1 cellular context compared by ENCODE assay signal in genomic region chr14:35047961-35048513, GRCh38.
TF ChIP-seq lines count a peak whose summit lies in the region.

No MANE protein-coding gene starts in this region.

TF ChIP-seq in IMR-90, 13 proteins besides CTCF, POLR2A, EP300 and RAD21:
- TF ChIP-seq RCOR1 (IDR thresholded peaks at IDR 0.05; ENCODE audit: insufficient replicate concordance, low read length) (no peak), FOS (IDR thresholded peaks at IDR 0.05; ENCODE audit: low read depth, low read length) (no peak), NFE2L2 (IDR thresholded peaks at IDR 0.05; ENCODE audit: low read depth, low read length) (no peak), MXI1 (IDR thresholded peaks at IDR 0.05; ENCODE audit: borderline replicate concordance, low read depth, low read length) (no peak), SMC3 (IDR thresholded peaks at IDR 0.05; ENCODE audit: low read depth, low read length) (no peak), RFX5 (IDR thresholded peaks at IDR 0.05; ENCODE audit: low read depth, low read length) (no peak), CEBPB (IDR thresholded peaks at IDR 0.05; ENCODE audit: low read depth, low read length) (no peak), MAZ (IDR thresholded peaks at IDR 0.05; ENCODE audit: borderline replicate concordance, low read depth, low read length) (no peak), MAFK (IDR thresholded peaks at IDR 0.05; ENCODE audit: low read depth, low read length) (no peak), BHLHE40 (IDR thresholded peaks at IDR 0.05; ENCODE audit: low read depth, low read length) (no peak), CHD1 (IDR thresholded peaks at IDR 0.05; ENCODE audit: low read depth, low read length) (no peak)
- TF ChIP-seq, protein P1, sequence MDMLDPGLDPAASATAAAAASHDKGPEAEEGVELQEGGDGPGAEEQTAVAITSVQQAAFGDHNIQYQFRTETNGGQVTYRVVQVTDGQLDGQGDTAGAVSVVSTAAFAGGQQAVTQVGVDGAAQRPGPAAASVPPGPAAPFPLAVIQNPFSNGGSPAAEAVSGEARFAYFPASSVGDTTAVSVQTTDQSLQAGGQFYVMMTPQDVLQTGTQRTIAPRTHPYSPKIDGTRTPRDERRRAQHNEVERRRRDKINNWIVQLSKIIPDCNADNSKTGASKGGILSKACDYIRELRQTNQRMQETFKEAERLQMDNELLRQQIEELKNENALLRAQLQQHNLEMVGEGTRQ (IDR thresholded peaks at IDR 0.05; ENCODE audit: low read depth, low read length) = no peak
- TF ChIP-seq, protein P2, sequence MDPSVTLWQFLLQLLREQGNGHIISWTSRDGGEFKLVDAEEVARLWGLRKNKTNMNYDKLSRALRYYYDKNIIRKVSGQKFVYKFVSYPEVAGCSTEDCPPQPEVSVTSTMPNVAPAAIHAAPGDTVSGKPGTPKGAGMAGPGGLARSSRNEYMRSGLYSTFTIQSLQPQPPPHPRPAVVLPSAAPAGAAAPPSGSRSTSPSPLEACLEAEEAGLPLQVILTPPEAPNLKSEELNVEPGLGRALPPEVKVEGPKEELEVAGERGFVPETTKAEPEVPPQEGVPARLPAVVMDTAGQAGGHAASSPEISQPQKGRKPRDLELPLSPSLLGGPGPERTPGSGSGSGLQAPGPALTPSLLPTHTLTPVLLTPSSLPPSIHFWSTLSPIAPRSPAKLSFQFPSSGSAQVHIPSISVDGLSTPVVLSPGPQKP (IDR thresholded peaks at IDR 0.05; ENCODE audit: borderline replicate concordance, low read depth, low read length) = no peak
